10 cellular contexts compared by ENCODE assay signal in genomic region chr12:75820848-75821578, GRCh38.
A peak's percentile ranks its signal among the peaks of the same experiment; 100 is the strongest.
DNase-seq lines count a peak whose midpoint lies in the region; ATAC-seq and TF ChIP-seq lines count a peak whose summit lies in the region.
"Had no signal": no experiment of that assay in that cellular context is flagged by ENCODE, and none has a peak within 500 bp of the region (broad histone marks: within the 10 kb centered on the region; RNA-seq: fewer than 3 reads in every experiment).

No MANE protein-coding gene starts in this region.

- DNase-seq in activated naive CD4-positive, alpha-beta T cell treated with anti-CD3 and anti-CD28 coated beads, Interleukin-2, amount 10 ng/mL, durations not matched to agents 7 days and 5 days = no peak
- DNase-seq in activated naive CD4-positive, alpha-beta T cell treated with anti-CD3 and anti-CD28 coated beads, Interleukin-2, amount 50 U/mL, for 16 hours = no peak
- peak; percentile 76 to 93 for DNase-seq in cardiac fibroblast (ENCODE audit: low read depth in 2 of 2)
- no peak for DNase-seq in lung (ENCODE audit: low spot score)
- DNase-seq in aorta = peak in 1 of 2 donors; percentile 76
- no peak for DNase-seq in NCI-H2196 treated with DMSO at 0.1 percent for 48 hours (lab: John Stamatoyannopoulos, UW; ENCODE audit: unreplicated experiment)
- DNase-seq: 8988T, pancreas had no signal

- peaks cover 0 to 3% of the 10 kb centered on the region in 2 donors for H3K4me1 ChIP-seq in lung (ENCODE audit: control insufficient read depth in 2 of 2, insufficient read depth in 2 of 2, low read length in 2 of 2)
- no peaks in the 10 kb centered on the region for H3K4me1 ChIP-seq in aorta (ENCODE audit: control insufficient read depth in 1 of 2, insufficient read depth in 2 of 2, low read length in 2 of 2)
- H3K4me1 ChIP-seq: pancreas had no signal

- CTCF ChIA-PET in activated naive CD4-positive, alpha-beta T cell treated with anti-CD3 and anti-CD28 coated beads, Interleukin-2, amount 10 ng/mL, durations not matched to agents 7 days and 5 days (lab: Charles Lee) = interaction anchor here (0.6 to 1.1 kb wide), 4 partner anchors 128 to 223 kb away, joined by 3 to 4 read pairs (median 3); no protein-coding TSS in a partner anchor

- no peaks in the 10 kb centered on the region for H3K36me3 Mint-ChIP-seq in activated naive CD4-positive, alpha-beta T cell treated with anti-CD3 and anti-CD28 coated beads, Interleukin-2, amount 10 ng/mL, durations not matched to agents 7 days and 5 days

- H3K27ac ChIP-seq in lung (ENCODE audit: low read depth in 1 of 2, low read length in 1 of 2) (peak overlapping the region in 1 of 2 donors; percentile 26), aorta (ENCODE audit: low read depth in 1 of 2, low read length in 2 of 2) (no peak overlapping the region)
- H3K27ac ChIP-seq: pancreas had no signal

- H3K4me3 ChIP-seq in cardiac fibroblast (replicated peaks in 1 of 2; ENCODE audit: low read depth in 2 of 2, low read length in 2 of 2) (no peak overlapping the region), lung (no peak overlapping the region), aorta (ENCODE audit: low read length in 2 of 2) (peak overlapping the region in 1 of 2 donors; percentile 47)
- H3K4me3 ChIP-seq: pancreas had no signal

- no peaks in the 10 kb centered on the region for H3K4me1 Mint-ChIP-seq in activated naive CD4-positive, alpha-beta T cell treated with anti-CD3 and anti-CD28 coated beads, Interleukin-2, amount 10 ng/mL, durations not matched to agents 7 days and 5 days

- H3K4me3 Mint-ChIP-seq in activated naive CD4-positive, alpha-beta T cell treated with anti-CD3 and anti-CD28 coated beads, Interleukin-2, amount 10 ng/mL, durations not matched to agents 7 days and 5 days = no peak overlapping the region

- H3K9me3 ChIP-seq in lung (ENCODE audit: control insufficient read depth in 2 of 2, insufficient read depth in 1 of 2, low read length in 1 of 2) = no peaks in the 10 kb centered on the region
- no peaks in the 10 kb centered on the region for H3K9me3 ChIP-seq in aorta (ENCODE audit: control insufficient read depth, low read length)
- H3K9me3 ChIP-seq: pancreas had no signal

- H3K27me3 ChIP-seq in lung (ENCODE audit: control insufficient read depth, insufficient read depth) (no peaks in the 10 kb centered on the region), aorta (ENCODE audit: control insufficient read depth in 1 of 2, insufficient read depth in 2 of 2, low read length in 1 of 2) (no peaks in the 10 kb centered on the region)
- H3K27me3 ChIP-seq: pancreas had no signal

- intact Hi-C loops in aorta (cut with DNase I) = loop anchor here in 1 of 2 donors (10.0 kb wide), 1 partner anchor 114 kb away; no protein-coding TSS in a partner anchor

- H3K9me3 Mint-ChIP-seq in activated naive CD4-positive, alpha-beta T cell treated with anti-CD3 and anti-CD28 coated beads, Interleukin-2, amount 10 ng/mL, durations not matched to agents 7 days and 5 days = no peaks in the 10 kb centered on the region

- WGBS in lung, 2 donors = 61 to 81% methylated on average over 10 of the region's 10 CpGs
- WGBS in aorta, 2 donors = 22 to 26% methylated on average over 10 of the region's 10 CpGs

- ATAC-seq in lung (ENCODE audit: insufficient read depth, low FRiP score) (peak; percentile 37), aorta (ENCODE audit: low FRiP score) (peak; percentile 80), GM19463 (IDR thresholded peaks at IDR 0.05; ENCODE audit: unreplicated experiment) (no peak), HG03175 (IDR thresholded peaks at IDR 0.05; ENCODE audit: unreplicated experiment) (no peak)

- peak overlapping the region; percentile 2 for H3K27ac Mint-ChIP-seq in activated naive CD4-positive, alpha-beta T cell treated with anti-CD3 and anti-CD28 coated beads, Interleukin-2, amount 10 ng/mL, durations not matched to agents 7 days and 5 days

- TF ChIP-seq CTCF in cardiac fibroblast (IDR thresholded peaks at IDR 0.05; ENCODE audit: low read depth, low read length) (peak; percentile 3), lung (IDR thresholded peaks at IDR 0.05; ENCODE audit: control extremely low read depth, extremely low read depth) (no peak)

- H3K36me3 ChIP-seq in lung (ENCODE audit: control insufficient read depth in 2 of 2, insufficient read depth in 2 of 2, low read length in 2 of 2) (no peaks in the 10 kb centered on the region), aorta (ENCODE audit: control insufficient read depth in 1 of 2, insufficient read depth in 2 of 2, low read length in 1 of 2) (no peaks in the 10 kb centered on the region)
- H3K36me3 ChIP-seq: pancreas had no signal

- H3K27me3 Mint-ChIP-seq in activated naive CD4-positive, alpha-beta T cell treated with anti-CD3 and anti-CD28 coated beads, Interleukin-2, amount 10 ng/mL, durations not matched to agents 7 days and 5 days = peaks cover 13% of the 10 kb centered on the region

Comparison
In these comparisons a context has a peak if more than half of its experiments do, and no peak if none do; other contexts are left out.
1. DNase-seq: peak in cardiac fibroblast (2 of 2); none in activated naive CD4-positive, alpha-beta T cell treated with anti-CD3 and anti-CD28 coated beads, Interleukin-2, amount 10 ng/mL, durations not matched to agents 7 days and 5 days (single experiment), activated naive CD4-positive, alpha-beta T cell treated with anti-CD3 and anti-CD28 coated beads, Interleukin-2, amount 50 U/mL, for 16 hours (single experiment), lung (single experiment) and NCI-H2196 treated with DMSO at 0.1 percent for 48 hours (single experiment).
2. ATAC-seq: peak in lung (single experiment) and aorta (single experiment); none in GM19463 (single experiment) and HG03175 (single experiment).